In the genomic region with DNA sequence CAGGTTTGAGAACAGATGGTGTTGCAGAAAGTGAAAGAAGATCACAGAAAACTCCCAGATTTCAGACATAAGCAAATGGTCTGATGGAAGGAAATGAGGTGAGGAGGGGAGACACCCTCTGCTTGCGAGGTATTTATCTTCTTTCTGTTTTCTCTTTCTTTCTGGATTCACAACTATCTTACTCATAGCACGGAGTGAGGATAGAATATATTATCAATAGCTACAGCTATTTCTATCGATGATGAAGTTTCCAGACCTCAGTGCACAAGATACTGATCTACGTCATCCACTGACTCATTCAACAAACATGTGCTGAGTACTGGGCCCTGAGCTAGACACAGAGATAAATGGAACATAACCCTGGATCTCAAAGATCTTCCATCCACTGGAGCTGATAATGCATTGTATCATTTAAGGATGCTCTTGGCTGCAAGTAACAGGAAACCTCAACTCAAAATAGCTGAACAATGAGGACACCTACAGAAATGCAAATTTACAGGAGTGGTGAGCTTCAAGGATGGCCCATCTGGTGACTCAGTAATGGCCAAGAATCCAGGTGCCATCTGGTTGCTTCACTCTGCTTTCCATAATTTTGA, we compare ENCODE assay signal across 10 cellular contexts. TPM values are rescaled to one million over a fixed set of nuclear protein-coding genes. Genes with fewer than 3 reads are reported as not detected.
DNase-seq lines count a peak whose midpoint lies in the region; ATAC-seq and FAIRE-seq lines count a peak whose summit lies in the region.
"Had no signal": no experiment of that assay in that cellular context is flagged by ENCODE, and none has a peak within 500 bp of the region (broad histone marks: within the 10 kb centered on the region; RNA-seq: fewer than 3 reads in every experiment).

No MANE protein-coding gene starts in this region.

- FAIRE-seq in RCC 7860 (lab: Jason Lieb, UNC) = peak; percentile 73
- FAIRE-seq: HTR-8/SVneo had no signal

- DNase-seq in DMS 273 treated with DMSO at 0.1 percent for 48 hours (lab: John Stamatoyannopoulos, UW) (peak; percentile 61), RCC 7860 (ENCODE audit: low spot score) (peak; percentile 88), cerebellar nuclear complex (lab: John Stamatoyannopoulos, UW) (no peak), SW480 (ENCODE audit: low spot score) (no peak), cerebellum (ENCODE audit: low spot score) (no peak)
- no peak for DNase-seq in stimulated activated CD4-positive, alpha-beta T cell treated with anti-CD3 and anti-CD28 coated beads, Interleukin-4, amount 100 ng/mL, for 1 hour
- DNase-seq: DMS53 had no signal

- ATAC-seq in GM19023 (IDR thresholded peaks at IDR 0.05; ENCODE audit: unreplicated experiment) (peak; percentile 61), HG02884 (IDR thresholded peaks at IDR 0.05; ENCODE audit: unreplicated experiment) (peak; percentile 67)

RNA-seq across cellular contexts. Expression of gene SLC2A9, which starts 21.2 kb away (rescaled TPM):
- total RNA-seq in cerebellum = 4.4 TPM

Comparison
In these comparisons a context has a peak if more than half of its experiments do, and no peak if none do; other contexts are left out.
1. DNase-seq: peak in DMS 273 treated with DMSO at 0.1 percent for 48 hours (single experiment) and RCC 7860 (single experiment); none in cerebellar nuclear complex (0 of 2), stimulated activated CD4-positive, alpha-beta T cell treated with anti-CD3 and anti-CD28 coated beads, Interleukin-4, amount 100 ng/mL, for 1 hour (single experiment), SW480 (single experiment) and cerebellum (single experiment).